13 cellular contexts compared by ENCODE assay signal in the genomic region with DNA sequence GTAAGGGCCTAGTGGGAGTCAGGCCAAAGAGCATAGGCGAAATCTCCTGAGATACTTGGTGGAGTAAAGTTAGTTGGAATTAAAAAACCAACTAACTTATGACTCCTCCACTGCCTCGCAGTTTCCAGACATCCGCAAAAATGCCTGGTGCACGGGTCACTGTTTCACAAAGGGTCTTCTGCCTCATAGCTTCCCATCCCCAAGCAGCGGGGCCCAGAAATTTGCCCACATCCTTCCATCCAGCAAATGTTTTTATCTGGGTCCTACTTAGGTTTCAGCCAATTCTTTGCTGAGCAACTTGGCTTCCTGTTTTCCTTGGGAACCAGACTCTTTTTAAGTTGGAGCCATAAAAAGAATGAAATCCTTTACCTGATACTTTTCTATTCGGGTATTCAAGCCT. TPM values are rescaled to one million over a fixed set of nuclear protein-coding genes. Genes with fewer than 3 reads are reported as not detected.
A peak's percentile ranks its signal among the peaks of the same experiment; 100 is the strongest.
DNase-seq lines count a peak whose midpoint lies in the region; ATAC-seq and TF ChIP-seq lines count a peak whose summit lies in the region.
"Had no signal": no experiment of that assay in that cellular context is flagged by ENCODE, and none has a peak within 500 bp of the region (broad histone marks: within the 10 kb centered on the region; RNA-seq: fewer than 3 reads in every experiment).

No MANE protein-coding gene starts in this region.

- H3K18ac ChIP-seq in IMR-90 (ENCODE audit: low read depth, low read length), result no peak overlapping the region

- H2BK15ac ChIP-seq in IMR-90 (ENCODE audit: low read depth, low read length), result peak overlapping the region; percentile 54; the same call in 1 of the 3 replicates

- no peaks in the 10 kb centered on the region for H3K9me3 ChIP-seq in IMR-90 (ENCODE audit: control insufficient read depth, insufficient read depth, low read length)
- no peaks in the 10 kb centered on the region for H3K9me3 ChIP-seq in lower lobe of right lung
- H3K9me3 ChIP-seq in stomach, result no peaks in the 10 kb centered on the region
- no peaks in the 10 kb centered on the region for H3K9me3 ChIP-seq in body of pancreas
- H3K9me3 ChIP-seq: BLaER1, ovary, upper lobe of left lung had no signal

- TF ChIP-seq RAD21 in IMR-90 (IDR thresholded peaks at IDR 0.05; ENCODE audit: low read length), result no peak

- H3K4me2 ChIP-seq in IMR-90 (ENCODE audit: low read depth, low read length), result no peak overlapping the region
- H3K4me2 ChIP-seq: BLaER1 had no signal

- no peaks in the 10 kb centered on the region for H3K36me3 ChIP-seq in IMR-90 (ENCODE audit: control insufficient read depth, insufficient read depth, low read length)
- H3K36me3 ChIP-seq in brain microvascular endothelial cell (replicated peaks), result no peaks in the 10 kb centered on the region
- H3K36me3 ChIP-seq in lower lobe of right lung, result no peaks in the 10 kb centered on the region
- H3K36me3 ChIP-seq in stomach, result no peaks in the 10 kb centered on the region
- no peaks in the 10 kb centered on the region for H3K36me3 ChIP-seq in body of pancreas (replicated peaks in 1 of 2; ENCODE audit: insufficient read depth in 1 of 2, low read depth in 2 of 2)
- H3K36me3 ChIP-seq: BLaER1, ovary, upper lobe of left lung had no signal

- no peaks in the 10 kb centered on the region for H3K27me3 ChIP-seq in IMR-90 (ENCODE audit: control insufficient read depth, insufficient read depth, low read length)
- no peaks in the 10 kb centered on the region for H3K27me3 ChIP-seq in brain microvascular endothelial cell (replicated peaks)
- no peaks in the 10 kb centered on the region for H3K27me3 ChIP-seq in lower lobe of right lung (ENCODE audit: low read depth)
- no peaks in the 10 kb centered on the region for H3K27me3 ChIP-seq in stomach
- no peaks in the 10 kb centered on the region for H3K27me3 ChIP-seq in body of pancreas
- H3K27me3 ChIP-seq: BLaER1, ovary, upper lobe of left lung had no signal

- H3K9ac ChIP-seq in IMR-90 (ENCODE audit: low read depth, low read length), result 0 out of 2 replicates have a peak overlapping the region, but pooled peaks have one; percentile 43
- H3K9ac ChIP-seq: BLaER1 had no signal

- no peak for ATAC-seq in IMR-90 (ENCODE audit: low read depth)
- ATAC-seq in lower lobe of right lung, result no peak
- no peak for ATAC-seq in stimulated activated naive CD8-positive, alpha-beta T cell treated with anti-CD3 and anti-CD28 coated beads, Interleukin-15, Interleukin-2, amounts not matched to agents 100 U/mL and 50 U/mL, for 24 hours
- ATAC-seq in HG03439 (IDR thresholded peaks at IDR 0.05; ENCODE audit: unreplicated experiment), result no peak
- no peak for ATAC-seq in body of pancreas
- ATAC-seq in HG03175 (IDR thresholded peaks at IDR 0.05; ENCODE audit: unreplicated experiment), result no peak

- dilution Hi-C loops in IMR-90 (cut with HindIII; ENCODE audit: low sequenced_read_pairs, unreplicated experiment), result no loop called here

- no peak overlapping the region for H2AK5ac ChIP-seq in IMR-90 (ENCODE audit: low read depth, low read length)

- WGBS in IMR-90 (ENCODE audit: extremely low coverage in 2 of 2, insufficient read length in 1 of 2), 2 experiments, result no CpG with 5 or more reads among the region's 6 CpGs
- 78 to 90% (median 83%) methylated on average over 6 of the region's 6 CpGs for WGBS in stomach, 5 donors
- 83 to 84% methylated on average over 6 of the region's 6 CpGs for WGBS in body of pancreas, 2 donors

- CTCF ChIA-PET in IMR-90 (lab: Yijun Ruan, JAX), result interaction anchor here (0.6 to 2.4 kb wide), 3 partner anchors 15 to 49 kb away, joined by 3 to 17 read pairs (median 3); no protein-coding TSS in a partner anchor

- peaks cover 2% of the 10 kb centered on the region; the same call in 1 of the 2 replicates for H3K9me1 ChIP-seq in IMR-90 (ENCODE audit: insufficient read depth, low read length)

- H3K14ac ChIP-seq in IMR-90 (replicated peaks; ENCODE audit: low read depth, low read length), result 0 out of 2 replicates have a peak overlapping the region, but pooled peaks have one; percentile 14

- H4K8ac ChIP-seq in IMR-90 (ENCODE audit: low read depth in 2 of 2, low read length in 2 of 2), result peak overlapping the region in 1 of 2 experiments; percentile 68; a peak in 1 of 4 replicates

- peak overlapping the region; percentile 63 for H2AFZ ChIP-seq in IMR-90 (replicated peaks; ENCODE audit: low read length, poor library complexity)

- TF ChIP-seq EP300 in stomach (IDR thresholded peaks at IDR 0.05), result no peak

- peak overlapping the region; percentile 84 for H2BK120ac ChIP-seq in IMR-90 (ENCODE audit: low read depth, low read length)

- H3K4me3 ChIP-seq in IMR-90 (ENCODE audit: insufficient read depth, low read depth, low read length) (no peak overlapping the region), brain microvascular endothelial cell (ENCODE audit: low read depth, low read length) (no peak overlapping the region), lower lobe of right lung (no peak overlapping the region), stomach (no peak overlapping the region), body of pancreas (no peak overlapping the region)
- H3K4me3 ChIP-seq: BLaER1, ovary, upper lobe of left lung had no signal

- TF ChIP-seq CTCF in IMR-90 (conservative IDR thresholded peaks at IDR 0.05; ENCODE audit: low read depth, low read length) (no peak), brain microvascular endothelial cell (IDR thresholded peaks at IDR 0.05; ENCODE audit: low read depth, low read length, missing control alignments) (no peak), lower lobe of right lung (IDR thresholded peaks at IDR 0.05) (no peak), stomach (IDR thresholded peaks at IDR 0.05) (no peak), body of pancreas (IDR thresholded peaks at IDR 0.05) (no peak)

- H3K4me1 ChIP-seq in IMR-90 (ENCODE audit: control insufficient read depth, insufficient read depth, low read length) (peaks cover 7% of the 10 kb centered on the region), lower lobe of right lung (peaks cover 23% of the 10 kb centered on the region), stomach (peaks cover 0 to 11% (median 9%) of the 10 kb centered on the region in 4 donors), body of pancreas (peaks cover 5% of the 10 kb centered on the region)
- H3K4me1 ChIP-seq: BLaER1 had no signal

- peak overlapping the region; percentile 48; the same call in 1 of the 2 replicates for H4K91ac ChIP-seq in IMR-90 (ENCODE audit: insufficient read depth, low read depth, low read length)

- intact Hi-C loops in IMR-90 (cut with micrococcal nuclease), result loop anchor here (1.0 to 10.0 kb wide), 4 partner anchors 49 to 463 kb away; partner anchors contain the start of gene ME3
- intact Hi-C loops in lower lobe of right lung (cut with DNase I), result no loop called here
- intact Hi-C loops in stomach (cut with DNase I; ENCODE audit: low total_unique reads), result no loop called here
- intact Hi-C loops in body of pancreas (cut with DNase I), result loop anchor here (10.0 kb wide), 1 partner anchor 54 kb away; no protein-coding TSS in a partner anchor

- POLR2A ChIA-PET in IMR-90 (lab: Charles Lee; ENCODE audit: unreplicated experiment), result no interaction called here

- H3K27ac ChIP-seq in IMR-90 (ENCODE audit: insufficient read depth, low read length), result peak overlapping the region; percentile 19; the same call in 1 of the 2 replicates
- peak overlapping the region; percentile 86 for H3K27ac ChIP-seq in brain microvascular endothelial cell
- H3K27ac ChIP-seq in lower lobe of right lung, result peak overlapping the region; percentile 37
- peak overlapping the region in 3 of 5 donors; percentile 37 to 51 (median 44) for H3K27ac ChIP-seq in stomach
- no peak overlapping the region for H3K27ac ChIP-seq in body of pancreas
- H3K27ac ChIP-seq: BLaER1 had no signal

- peak overlapping the region; percentile 11 for H2AK9ac ChIP-seq in IMR-90 (replicated peaks; ENCODE audit: low read depth, low read length, poor library complexity)

- H4K20me1 ChIP-seq in IMR-90 (ENCODE audit: insufficient read depth, low read length), result no peaks in the 10 kb centered on the region
- H4K20me1 ChIP-seq: BLaER1 had no signal

- no peak overlapping the region; the same call in 1 of the 2 replicates for H4K5ac ChIP-seq in IMR-90 (ENCODE audit: low read depth, low read length)

- no peak overlapping the region for H2BK5ac ChIP-seq in IMR-90 (ENCODE audit: low read depth, low read length, poor library complexity, severe bottlenecking)

- peaks cover 0 to 4% of the 10 kb centered on the region in 2 experiments; a peak in 1 of 4 replicates for H3K79me1 ChIP-seq in IMR-90 (ENCODE audit: low read depth in 1 of 2, low read length in 2 of 2)

- no peak for TF ChIP-seq POLR2A in IMR-90 (IDR thresholded peaks at IDR 0.05; ENCODE audit: low read depth, low read length)
- no peak for TF ChIP-seq POLR2A in stomach (IDR thresholded peaks at IDR 0.05)
- TF ChIP-seq POLR2A in body of pancreas (IDR thresholded peaks at IDR 0.05), result no peak

- H3K4ac ChIP-seq in IMR-90 (ENCODE audit: low read depth, low read length), result peak overlapping the region; percentile 47

- peak overlapping the region; percentile 22 for H2BK20ac ChIP-seq in IMR-90 (ENCODE audit: low read depth, low read length)

- no peak overlapping the region for H3K56ac ChIP-seq in IMR-90 (ENCODE audit: extremely low read depth, insufficient read depth, low read length)

- DNase-seq in IMR-90 (no peak), brain microvascular endothelial cell (peak; percentile 56), lower lobe of right lung (no peak), stomach (no peak), body of pancreas (no peak)
- no peak for DNase-seq in stimulated activated naive CD8-positive, alpha-beta T cell treated with anti-CD3 and anti-CD28 coated beads, Interleukin-15, Interleukin-2, amounts not matched to agents 100 U/mL and 50 U/mL, for 24 hours
- DNase-seq: activated naive CD4-positive, alpha-beta T cell treated with Interleukin-2 at 50 U/mL for 16 hours; NCI-H2171; ovary; upper lobe of left lung had no signal

- in situ Hi-C loops in IMR-90 (cut with MboI; ENCODE audit: low sequenced_read_pairs) (loop anchor here (5.0 kb wide), 1 partner anchor 462 kb away; no protein-coding TSS in a partner anchor), brain microvascular endothelial cell (cut with HindIII; ENCODE audit: low pct_ligation_motif_present, low sequenced_read_pairs) (no loop called here)

- no peak overlapping the region for H3K23ac ChIP-seq in IMR-90 (ENCODE audit: low read depth, low read length)

- no TSS peak for BruUV-seq in IMR-90 (replicated peaks; lab: Mats Ljungman, UMichigan)

TF ChIP-seq in IMR-90, 13 proteins besides CTCF, POLR2A, EP300 and RAD21 (continues in another document):
- TF ChIP-seq CHD1 (IDR thresholded peaks at IDR 0.05; ENCODE audit: low read depth, low read length) (no peak), BHLHE40 (IDR thresholded peaks at IDR 0.05; ENCODE audit: low read depth, low read length) (no peak), RFX5 (IDR thresholded peaks at IDR 0.05; ENCODE audit: low read depth, low read length) (no peak), FOS (IDR thresholded peaks at IDR 0.05; ENCODE audit: low read depth, low read length) (no peak)

RNA-seq across cellular contexts. Expression of gene FZD4, which starts 36.3 kb away (rescaled TPM):
- 7.7 and 10.3 TPM in 2 replicates for total RNA-seq in IMR-90 (2012; rRNA removed)
- 3.1 and 3.7 TPM in 2 replicates for polyA plus RNA-seq in IMR-90 (2012; rRNA removed)
- polyA plus RNA-seq in IMR-90 (2012; cell fraction: cytosol; rRNA removed), result 1.7 and 2.3 TPM in 2 replicates
- 1.5 and 4.4 TPM in 2 replicates for polyA plus RNA-seq in IMR-90 (2012; cell fraction: nucleus; rRNA removed; ENCODE audit: low replicate concordance)
- total RNA-seq in lower lobe of right lung, result 51.1 TPM
- total RNA-seq in stomach, result 10 to 100 TPM in 4 of 5 donors, 1 to 10 TPM in 1; 6.1 to 55.8 (median 18.1) TPM
- 1 to 10 TPM; 2.4 to 4.7 (median 2.7) TPM for polyA plus RNA-seq in stomach
- total RNA-seq in body of pancreas, result 10 to 100 TPM; 25.4 to 54.4 TPM

Comparison
In these comparisons a context has a peak if more than half of its experiments do, and no peak if none do; other contexts are left out.
1. H3K27ac ChIP-seq: peak in IMR-90 (single experiment), brain microvascular endothelial cell (single experiment), lower lobe of right lung (single experiment) and stomach (3 of 5); none in body of pancreas (0 of 4).
2. intact Hi-C loops: an anchor here in IMR-90 (1.0 to 10.0 kb wide) and body of pancreas (10.0 kb wide); none called in lower lobe of right lung and stomach.